ENCODE assay signal across 9 cellular contexts in genomic region chr7:112084506-112084905, GRCh38.
DNase-seq lines count a peak whose midpoint lies in the region; ATAC-seq, FAIRE-seq and TF ChIP-seq lines count a peak whose summit lies in the region.
"Had no signal": no experiment of that assay in that cellular context is flagged by ENCODE, and none has a peak within 500 bp of the region (broad histone marks: within the 10 kb centered on the region; RNA-seq: fewer than 3 reads in every experiment).

No MANE protein-coding gene starts in this region.

- H3K27me3 ChIP-seq in bronchial epithelial cell (ENCODE audit: control insufficient read depth, insufficient read depth, low read length) = no peaks in the 10 kb centered on the region
- H3K27me3 ChIP-seq in thyroid gland = no peaks in the 10 kb centered on the region

- H3K4me3 ChIP-seq in bronchial epithelial cell (ENCODE audit: low read depth, low read length) (no peak overlapping the region), skeletal muscle cell (ENCODE audit: low read depth, low read length) (no peak overlapping the region), thyroid gland (replicated peaks in 1 of 3) (no peak overlapping the region)

- FAIRE-seq in GM19239 (lab: Jason Lieb, UNC) = peak; percentile 80
- no peak for FAIRE-seq in bronchial epithelial cell (lab: Jason Lieb, UNC)

- DNase-seq in GM19239 (ENCODE audit: insufficient read length, low spot score) = no peak
- peak; percentile 27 for DNase-seq in bronchial epithelial cell (ENCODE audit: low read depth)
- DNase-seq in skeletal muscle cell (ENCODE audit: low read depth) = peak; percentile 28
- DNase-seq in NCI-H446 (lab: John Stamatoyannopoulos, UW) = no peak
- DNase-seq in thyroid gland = no peak
- DNase-seq in AML-193 (lab: John Stamatoyannopoulos, UW) = no peak
- DNase-seq in activated naive CD4-positive, alpha-beta T cell treated with anti-CD3 and anti-CD28 coated beads, Interleukin-2, amount 50 U/mL, for 16 hours = no peak
- DNase-seq: left colon had no signal

- intact Hi-C loops in thyroid gland (cut with DNase I) = no loop called here

- 56 to 61% methylated on average over 3 of the region's 3 CpGs for WGBS in thyroid gland, 2 donors

- TF ChIP-seq CTCF in bronchial epithelial cell (IDR thresholded peaks at IDR 0.05; ENCODE audit: insufficient read depth, low read length, severe bottlenecking) (no peak), thyroid gland (IDR thresholded peaks at IDR 0.05) (no peak)

- H3K4me1 ChIP-seq in thyroid gland = no peaks in the 10 kb centered on the region

- ATAC-seq in HG02943 (IDR thresholded peaks at IDR 0.05; ENCODE audit: low read depth, unreplicated experiment) = peak; percentile 55
- ATAC-seq: left colon had no signal

- TF ChIP-seq POLR2A in thyroid gland (IDR thresholded peaks at IDR 0.05) = no peak

- no peaks in the 10 kb centered on the region for H3K9me3 ChIP-seq in thyroid gland

- no peak overlapping the region for H3K27ac ChIP-seq in thyroid gland

- H3K36me3 ChIP-seq in bronchial epithelial cell (ENCODE audit: control insufficient read depth, insufficient read depth, low read length) (no peaks in the 10 kb centered on the region), thyroid gland (no peaks in the 10 kb centered on the region)

Comparison
In these comparisons a context has a peak if more than half of its experiments do, and no peak if none do; other contexts are left out.
1. DNase-seq: peak in bronchial epithelial cell (single experiment) and skeletal muscle cell (single experiment); none in GM19239 (single experiment), NCI-H446 (0 of 2), thyroid gland (0 of 2), AML-193 (0 of 2) and activated naive CD4-positive, alpha-beta T cell treated with anti-CD3 and anti-CD28 coated beads, Interleukin-2, amount 50 U/mL, for 16 hours (single experiment).